11 cellular contexts compared by ENCODE assay signal in genomic region chr5:107217721-107218130, GRCh38.
DNase-seq lines count a peak whose midpoint lies in the region; ATAC-seq, FAIRE-seq and TF ChIP-seq lines count a peak whose summit lies in the region.
"Had no signal": no experiment of that assay in that cellular context is flagged by ENCODE, and none has a peak within 500 bp of the region (broad histone marks: within the 10 kb centered on the region; RNA-seq: fewer than 3 reads in every experiment).

No MANE protein-coding gene starts in this region.

- intact Hi-C loops in Right ventricle myocardium inferior (cut with DNase I), result loop anchor here (1.0 to 10.0 kb wide), 6 partner anchors 90 to 455 kb away; no protein-coding TSS in a partner anchor
- intact Hi-C loops in natural killer cell (cut with micrococcal nuclease), result no loop called here

- DNase-seq in H54 (ENCODE audit: insufficient read length, low spot score) (no peak), Right ventricle myocardium inferior (ENCODE audit: missing footprints) (peak; percentile 75), pons (ENCODE audit: low spot score) (peak; percentile 43), natural killer cell (no peak)
- DNase-seq in activated CD4-positive, alpha-beta T cell treated with anti-CD3 and anti-CD28 coated beads for 4 hours, result no peak
- DNase-seq: activated effector memory CD4-positive, alpha-beta T cell treated with anti-CD3 and anti-CD28 coated beads, Interleukin-2, amount 50 U/mL, for 16 hours; cortex of kidney; NCI-H1436 treated with DMSO at 0.1 percent for 48 hours had no signal

- ATAC-seq in SK-N-SH treated with all-trans-retinoic acid at 6 μM for 48 hours (peak; percentile 66), Right ventricle myocardium inferior (peak; percentile 96), GM19467 (IDR thresholded peaks at IDR 0.05; ENCODE audit: unreplicated experiment) (no peak), natural killer cell (no peak), GM18907 (IDR thresholded peaks at IDR 0.05; ENCODE audit: unreplicated experiment) (no peak)

- TF ChIP-seq POLR2A in H54 (IDR thresholded peaks at IDR 0.05; ENCODE audit: low read depth, low read length), result no peak

- H3K27me3 Mint-ChIP-seq in natural killer cell (ENCODE audit: low read depth in 2 of 2), result peaks cover 10 to 50% of the 10 kb centered on the region in 2 donors

- peak; percentile 77 for FAIRE-seq in H54 (lab: Jason Lieb, UNC)

- H3K4me1 Mint-ChIP-seq in natural killer cell, result no peaks in the 10 kb centered on the region

- H3K27ac Mint-ChIP-seq in natural killer cell, result no peak overlapping the region

- no peaks in the 10 kb centered on the region for H3K9me3 Mint-ChIP-seq in natural killer cell

- no peak for TF ChIP-seq CTCF in natural killer cell (IDR thresholded peaks at IDR 0.05)

- peaks cover 6% of the 10 kb centered on the region for H3K36me3 Mint-ChIP-seq in natural killer cell

- no peak overlapping the region for H3K4me3 Mint-ChIP-seq in natural killer cell

TF ChIP-seq in SK-N-SH treated with all-trans-retinoic acid at 6 μM for 48 hours, 23 proteins besides CTCF, POLR2A, EP300 and RAD21:
- TF ChIP-seq PATZ1 (CRISPR knock-in tag; IDR thresholded peaks at IDR 0.05; ENCODE audit: borderline replicate concordance) (no peak), TCF4 (CRISPR knock-in tag; IDR thresholded peaks at IDR 0.05; ENCODE audit: borderline replicate concordance) (no peak), ZNF565 (CRISPR knock-in tag; conservative IDR thresholded peaks at IDR 0.05; ENCODE audit: low read depth) (no peak), BACH2 (CRISPR knock-in tag; IDR thresholded peaks at IDR 0.05; ENCODE audit: borderline replicate concordance) (no peak)

Comparison
In these comparisons a context has a peak if more than half of its experiments do, and no peak if none do; other contexts are left out.
1. DNase-seq: peak in Right ventricle myocardium inferior (single experiment) and pons (single experiment); none in H54 (single experiment), natural killer cell (single experiment) and activated CD4-positive, alpha-beta T cell treated with anti-CD3 and anti-CD28 coated beads for 4 hours (0 of 2).
2. ATAC-seq: peak in SK-N-SH treated with all-trans-retinoic acid at 6 μM for 48 hours (single experiment) and Right ventricle myocardium inferior (single experiment); none in GM19467 (single experiment), natural killer cell (0 of 3) and GM18907 (single experiment).